In the genomic region with DNA sequence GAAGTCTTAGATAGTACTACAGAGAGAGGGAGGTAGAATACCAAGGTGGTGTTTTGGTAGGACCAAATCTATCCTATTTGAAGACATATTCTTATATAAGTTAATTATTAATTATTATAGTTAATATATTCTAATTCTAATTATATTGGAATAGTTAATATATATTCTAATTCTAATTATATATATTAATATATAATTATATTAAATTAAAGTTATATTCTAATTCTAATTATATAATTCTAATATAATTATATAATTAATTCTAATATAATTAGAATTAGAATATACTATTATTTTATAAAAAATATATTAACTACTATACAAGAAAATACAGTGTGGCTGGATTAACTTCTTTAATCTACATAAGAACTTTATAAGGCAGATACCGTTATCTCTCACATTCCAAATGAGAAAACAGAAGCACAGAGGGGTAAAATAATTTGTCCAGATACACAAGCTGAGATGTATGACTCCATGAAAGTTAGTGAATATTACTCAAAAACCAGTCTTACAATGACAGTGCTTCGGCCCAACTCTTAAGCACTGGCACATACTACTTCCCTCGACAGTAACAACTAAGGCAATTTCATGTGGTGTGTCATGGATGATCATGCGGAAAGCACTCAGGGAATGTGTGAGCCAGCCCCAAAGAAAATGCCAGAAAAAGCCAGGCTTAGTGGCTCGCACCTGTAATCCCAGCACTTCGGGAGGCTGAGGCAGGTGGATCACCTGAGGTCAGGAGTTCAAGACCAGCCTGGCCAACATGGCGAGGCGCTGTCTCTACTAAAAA, we compare ENCODE assay signal across 15 cellular contexts. TPM values are rescaled to one million over a fixed set of nuclear protein-coding genes. Genes with fewer than 3 reads are reported as not detected.
DNase-seq lines count a peak whose midpoint lies in the region; ATAC-seq and TF ChIP-seq lines count a peak whose summit lies in the region.
"Had no signal": no experiment of that assay in that cellular context is flagged by ENCODE, and none has a peak within 500 bp of the region (broad histone marks: within the 10 kb centered on the region; RNA-seq: fewer than 3 reads in every experiment).

No MANE protein-coding gene starts in this region.

- no peak overlapping the region for H3K9ac ChIP-seq in mesendoderm (ENCODE audit: low read length)

- no peak overlapping the region for H3K4me2 ChIP-seq in mesendoderm (ENCODE audit: low read length)

- no peak for TF ChIP-seq CTCF in epithelial cell of proximal tubule (conservative IDR thresholded peaks at IDR 0.05; ENCODE audit: low read depth, low read length)

- no peak overlapping the region for H4K8ac ChIP-seq in mesendoderm (ENCODE audit: low read depth, low read length)

- no peaks in the 10 kb centered on the region for H3K4me1 ChIP-seq in mesendoderm (ENCODE audit: control insufficient read depth, low read depth, low read length)

- H3K4me3 ChIP-seq in epithelial cell of proximal tubule (ENCODE audit: low read depth, low read length) = no peak overlapping the region
- H3K4me3 ChIP-seq in mesendoderm (ENCODE audit: low read length) = no peak overlapping the region

- no peak overlapping the region for H2BK15ac ChIP-seq in mesendoderm (replicated peaks; ENCODE audit: low read depth)

- no peak overlapping the region for H2AK5ac ChIP-seq in mesendoderm (ENCODE audit: low read length)

- WGBS in mesendoderm (ENCODE audit: extremely low coverage, insufficient coverage, low lambda C conversion rate) = no CpG with 5 or more reads among the region's 8 CpGs

- no peak overlapping the region for H2BK5ac ChIP-seq in mesendoderm (ENCODE audit: low read length)

- H2BK120ac ChIP-seq in mesendoderm (ENCODE audit: low read depth, low read length) = no peak overlapping the region

- DNase-seq in Caki2 (ENCODE audit: low read depth) = peak; percentile 7
- peak; percentile 55 for DNase-seq in M059J (ENCODE audit: low read depth)
- DNase-seq in epithelial cell of proximal tubule (ENCODE audit: low read depth) = peak; percentile 39
- peak; percentile 32 for DNase-seq in mesendoderm
- DNase-seq in NOMO-1 treated with DMSO at 0.1 percent for 48 hours (lab: John Stamatoyannopoulos, UW; ENCODE audit: unreplicated experiment) = no peak
- DNase-seq in pons (ENCODE audit: low spot score) = no peak
- DNase-seq: activated CD8-positive, alpha-beta T cell treated with anti-CD3 and anti-CD28 coated beads for 36 hours; activated T-cell treated with anti-CD3 and anti-CD28 coated beads, Interleukin-2, amount 50 U/mL, for 72 hours; AML-193; hypothalamus; naive thymus-derived CD4-positive, alpha-beta T cell; NCI-H1930; NCI-H526 had no signal

- no peaks in the 10 kb centered on the region for H3K36me3 ChIP-seq in mesendoderm (ENCODE audit: control insufficient read depth, insufficient read depth, low read length)

- no peaks in the 10 kb centered on the region for H3K79me2 ChIP-seq in mesendoderm (ENCODE audit: control insufficient read depth, insufficient read depth, low read length)

- H3K27me3 ChIP-seq in mesendoderm (ENCODE audit: insufficient read depth, low read length, poor library complexity) = no peaks in the 10 kb centered on the region

- H3K4ac ChIP-seq in mesendoderm (ENCODE audit: low read depth, low read length) = no peak overlapping the region

- H3K56ac ChIP-seq in mesendoderm (ENCODE audit: low read length) = no peak overlapping the region

- no peak overlapping the region for H3K27ac ChIP-seq in mesendoderm (ENCODE audit: low read depth, low read length)

- H4K5ac ChIP-seq in mesendoderm (ENCODE audit: low read length) = no peak overlapping the region

- in situ Hi-C loops in Caki2 (cut with HindIII; ENCODE audit: low pct_unique_long_range_greater_than_20kb, low sequenced_read_pairs) = no loop called here

- no peak overlapping the region for H3K23ac ChIP-seq in mesendoderm (ENCODE audit: low read length)

- H3K18ac ChIP-seq in mesendoderm (ENCODE audit: low read length) = no peak overlapping the region

- ATAC-seq in HG03520 (IDR thresholded peaks at IDR 0.05; ENCODE audit: unreplicated experiment) = no peak
- no peak for ATAC-seq in GM21528 (IDR thresholded peaks at IDR 0.05; ENCODE audit: low FRiP score, unreplicated experiment)
- ATAC-seq: activated CD8-positive, alpha-beta T cell treated with anti-CD3 and anti-CD28 coated beads for 36 hours; activated T-cell treated with anti-CD3 and anti-CD28 coated beads, Interleukin-2, amount 50 U/mL, for 72 hours; naive thymus-derived CD4-positive, alpha-beta T cell had no signal

- H3K79me1 ChIP-seq in mesendoderm (ENCODE audit: low read length) = no peaks in the 10 kb centered on the region

RNA-seq across cellular contexts. Expression of a gene that starts 42.6 kb away (rescaled TPM):
- total RNA-seq in Caki2 (2014; rRNA removed; shearing (Covaris generic); ENCODE audit: low replicate concordance) = 0.09 and 0.78 TPM in 2 replicates
- total RNA-seq in M059J (2014; rRNA removed; shearing (Covaris generic)) = 0.89 and 1.4 TPM in 2 replicates
- total RNA-seq in epithelial cell of proximal tubule = 0.80 and 1.3 TPM in 2 replicates
- 1.2 TPM for polyA plus RNA-seq in mesendoderm (2013, experiment 1 of 2)
- polyA plus RNA-seq in mesendoderm (2013, experiment 2 of 2) = 1.2 TPM

Comparison
In these comparisons a context has a peak if more than half of its experiments do, and no peak if none do; other contexts are left out.
1. DNase-seq: peak in Caki2 (single experiment), M059J (single experiment), epithelial cell of proximal tubule (single experiment) and mesendoderm (single experiment); none in NOMO-1 treated with DMSO at 0.1 percent for 48 hours (single experiment) and pons (single experiment).